ENCODE assay signal across 37 cellular contexts in the genomic region with DNA sequence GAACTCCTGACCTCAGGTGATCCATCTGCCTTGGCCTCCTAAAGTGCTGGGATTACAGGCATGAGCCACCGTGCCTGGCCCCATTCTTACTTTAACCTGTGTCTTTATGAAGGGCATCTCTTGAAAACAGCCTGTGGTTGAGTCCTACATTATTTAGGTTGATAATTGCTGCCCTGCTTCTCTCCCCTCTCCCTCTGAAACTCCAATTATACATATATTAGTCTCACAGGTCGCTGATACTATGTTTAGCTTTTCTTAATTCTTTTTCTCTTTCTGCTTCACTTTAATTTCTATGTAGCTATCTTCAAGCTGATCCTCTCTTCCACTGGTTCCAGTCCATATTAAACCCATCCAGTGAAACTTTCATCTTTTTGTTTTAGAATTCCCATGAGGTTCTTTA.
"Had no signal": no experiment of that assay in that cellular context is flagged by ENCODE, and none has a peak within 500 bp of the region (broad histone marks: within the 10 kb centered on the region; RNA-seq: fewer than 3 reads in every experiment).

No MANE protein-coding gene starts in this region.

- H3K4me1 Mint-ChIP-seq: activated naive CD4-positive, alpha-beta T cell treated with anti-CD3 and anti-CD28 coated beads, Interleukin-2, amount 10 ng/mL, durations not matched to agents 7 days and 5 days; activated naive CD4-positive, alpha-beta T cell treated with anti-CD3 and anti-CD28 coated beads, Interleukin-2, amount 50 U/mL, for 24 hours; activated naive CD8-positive, alpha-beta T cell treated with anti-CD3 and anti-CD28 coated beads for 36 hours; activated naive CD8-positive, alpha-beta T cell treated with anti-CD3 and anti-CD28 coated beads, Interleukin-2, amount 10 ng/mL, durations not matched to agents 7 days and 5 days; activated naive CD8-positive, alpha-beta T cell treated with anti-CD3 and anti-CD28 coated beads, Interleukin-2, amount 50 U/mL, for 24 hours; activated T-helper 17 cell treated with anti-CD3 and anti-CD28 coated beads, Interleukin-2, amount 50 U/mL, for 72 hours; brain; central memory CD8-positive, alpha-beta T cell had no signal

- H3K9me3 Mint-ChIP-seq: activated naive CD4-positive, alpha-beta T cell treated with anti-CD3 and anti-CD28 coated beads for 36 hours; activated naive CD4-positive, alpha-beta T cell treated with anti-CD3 and anti-CD28 coated beads, Interleukin-2, amount 10 ng/mL, durations not matched to agents 7 days and 5 days; activated naive CD4-positive, alpha-beta T cell treated with anti-CD3 and anti-CD28 coated beads, Interleukin-2, amount 50 U/mL, for 24 hours; activated naive CD4-positive, alpha-beta T cell treated with anti-CD3 and anti-CD28 coated beads, Interleukin-2, amount 50 U/mL, for 72 hours; activated naive CD8-positive, alpha-beta T cell treated with anti-CD3 and anti-CD28 coated beads for 36 hours; activated naive CD8-positive, alpha-beta T cell treated with anti-CD3 and anti-CD28 coated beads, Interleukin-2, amount 10 ng/mL, durations not matched to agents 7 days and 5 days; activated naive CD8-positive, alpha-beta T cell treated with anti-CD3 and anti-CD28 coated beads, Interleukin-2, amount 50 U/mL, for 24 hours; activated T-cell treated with anti-CD3 and anti-CD28 coated beads, Interleukin-2, amount 50 U/mL, for 24 hours; activated T-cell treated with anti-CD3 and anti-CD28 coated beads, Interleukin-2, amount 50 U/mL, for 4 hours; activated T-cell treated with anti-CD3 and anti-CD28 coated beads, Interleukin-2, amount 50 U/mL, for 72 hours; activated T-helper 1 cell treated with anti-CD3 and anti-CD28 coated beads, Interleukin-12 subunit alpha, Interleukin-12 subunit beta, Interleukin-2, Interleukin-4 antibody, amounts not matched to agents 30 ng/mL and 10 ng/mL and 1 ng/mL, durations not matched to agents 14 hours and 24 hours and 36 hours; activated T-helper 17 cell treated with anti-CD3 and anti-CD28 coated beads, Interleukin-2, amount 50 U/mL, for 72 hours; activated T-helper 2 cell treated with anti-CD3 and anti-CD28 coated beads, Interferon-gamma antibody, Interleukin-2, Interleukin-4, amounts not matched to agents 10 μg/mL and 5 μg/mL and 100 μg/mL, durations not matched to agents 14 hours and 24 hours and 36 hours; central memory CD8-positive, alpha-beta T cell had no signal

- ATAC-seq: activated naive CD4-positive, alpha-beta T cell treated with anti-CD3 and anti-CD28 coated beads, Interleukin-2, amount 50 U/mL, for 72 hours; activated naive CD8-positive, alpha-beta T cell treated with anti-CD3 and anti-CD28 coated beads, Interleukin-2, amount 50 U/mL, for 24 hours; activated T-cell treated with anti-CD3 and anti-CD28 coated beads, Interleukin-2, amount 50 U/mL, for 4 hours; activated T-cell treated with anti-CD3 and anti-CD28 coated beads, Interleukin-2, amount 50 U/mL, for 72 hours; activated T-helper 17 cell treated with anti-CD3 and anti-CD28 coated beads, Interleukin-2, amount 50 U/mL, for 72 hours; body of pancreas had no signal

- DNase-seq: activated effector memory CD4-positive, alpha-beta T cell treated with anti-CD3 and anti-CD28 coated beads, Interleukin-2, amount 50 U/mL, for 16 hours; activated effector memory CD4-positive, alpha-beta T cell treated with Interleukin-2 at 50 U/mL for 16 hours; activated gamma-delta T cell; activated gamma-delta T cell treated with Interleukin-2 at 50 U/mL for 16 hours; activated naive CD4-positive, alpha-beta T cell; activated naive CD4-positive, alpha-beta T cell treated with anti-CD3 and anti-CD28 coated beads for 36 hours; activated naive CD4-positive, alpha-beta T cell treated with anti-CD3 and anti-CD28 coated beads, Interleukin-2, amount 10 ng/mL, durations not matched to agents 7 days and 5 days; activated naive CD4-positive, alpha-beta T cell treated with anti-CD3 and anti-CD28 coated beads, Interleukin-2, amount 50 U/mL, for 16 hours; activated naive CD4-positive, alpha-beta T cell treated with Interleukin-2 at 50 U/mL for 16 hours; activated naive CD8-positive, alpha-beta T cell treated with anti-CD3 and anti-CD28 coated beads for 36 hours; activated naive CD8-positive, alpha-beta T cell treated with anti-CD3 and anti-CD28 coated beads, Interleukin-2, amount 10 ng/mL, durations not matched to agents 7 days and 5 days; activated naive CD8-positive, alpha-beta T cell treated with anti-CD3 and anti-CD28 coated beads, Interleukin-2, amount 50 U/mL, for 24 hours; activated T-cell treated with anti-CD3 and anti-CD28 coated beads, Interleukin-2, amount 50 U/mL, for 24 hours; activated T-cell treated with anti-CD3 and anti-CD28 coated beads, Interleukin-2, amount 50 U/mL, for 4 hours; activated T-cell treated with anti-CD3 and anti-CD28 coated beads, Interleukin-2, amount 50 U/mL, for 48 hours; activated T-cell treated with anti-CD3 and anti-CD28 coated beads, Interleukin-2, amount 50 U/mL, for 72 hours; adrenal gland; amniotic stem cell; amygdala; anterior cingulate cortex; aorta; body of pancreas; brain microvascular endothelial cell; caudate nucleus; central memory CD4-positive, alpha-beta T cell; cerebellar nuclear complex had no signal

- H3K27me3 ChIP-seq: ascending aorta, body of pancreas, brain microvascular endothelial cell, breast epithelium, cardiac muscle cell had no signal

- H3K4me3 ChIP-seq: ascending aorta, body of pancreas, breast epithelium, cardiac muscle cell had no signal

- H3K36me3 Mint-ChIP-seq: activated naive CD4-positive, alpha-beta T cell treated with anti-CD3 and anti-CD28 coated beads, Interleukin-2, amount 10 ng/mL, durations not matched to agents 7 days and 5 days; activated naive CD4-positive, alpha-beta T cell treated with anti-CD3 and anti-CD28 coated beads, Interleukin-2, amount 50 U/mL, for 72 hours; activated naive CD8-positive, alpha-beta T cell; activated naive CD8-positive, alpha-beta T cell treated with anti-CD3 and anti-CD28 coated beads for 36 hours; activated naive CD8-positive, alpha-beta T cell treated with anti-CD3 and anti-CD28 coated beads, Interleukin-2, amount 10 ng/mL, durations not matched to agents 7 days and 5 days had no signal

- H3K4me1 ChIP-seq: adrenal gland, ascending aorta, body of pancreas, breast epithelium had no signal

- H3K27ac Mint-ChIP-seq: activated naive CD4-positive, alpha-beta T cell treated with anti-CD3 and anti-CD28 coated beads for 36 hours; activated naive CD4-positive, alpha-beta T cell treated with anti-CD3 and anti-CD28 coated beads, Interleukin-2, amount 10 ng/mL, durations not matched to agents 7 days and 5 days; activated naive CD4-positive, alpha-beta T cell treated with anti-CD3 and anti-CD28 coated beads, Interleukin-2, amount 50 U/mL, for 72 hours; activated naive CD8-positive, alpha-beta T cell; activated naive CD8-positive, alpha-beta T cell treated with anti-CD3 and anti-CD28 coated beads for 36 hours; activated naive CD8-positive, alpha-beta T cell treated with anti-CD3 and anti-CD28 coated beads, Interleukin-2, amount 10 ng/mL, durations not matched to agents 7 days and 5 days; activated naive CD8-positive, alpha-beta T cell treated with anti-CD3 and anti-CD28 coated beads, Interleukin-2, amount 50 U/mL, for 24 hours; activated T-cell treated with anti-CD3 and anti-CD28 coated beads, Interleukin-2, amount 50 U/mL, for 24 hours; activated T-cell treated with anti-CD3 and anti-CD28 coated beads, Interleukin-2, amount 50 U/mL, for 72 hours; activated T-helper 1 cell treated with anti-CD3 and anti-CD28 coated beads, Interleukin-12 subunit alpha, Interleukin-12 subunit beta, Interleukin-2, Interleukin-4 antibody, amounts not matched to agents 30 ng/mL and 10 ng/mL and 1 ng/mL, durations not matched to agents 14 hours and 24 hours and 36 hours; activated T-helper 17 cell treated with anti-CD3 and anti-CD28 coated beads, Interleukin-2, amount 50 U/mL, for 72 hours; activated T-helper 2 cell treated with anti-CD3 and anti-CD28 coated beads, Interferon-gamma antibody, Interleukin-2, Interleukin-4, amounts not matched to agents 10 μg/mL and 5 μg/mL and 100 μg/mL, durations not matched to agents 14 hours and 24 hours and 36 hours; brain had no signal

- H3K27ac ChIP-seq: adrenal gland, ascending aorta, body of pancreas, brain microvascular endothelial cell, breast epithelium, cardiac muscle cell had no signal

- H3K9me3 ChIP-seq: adrenal gland, ascending aorta, body of pancreas, breast epithelium had no signal

- H3K36me3 ChIP-seq: adrenal gland, brain microvascular endothelial cell, breast epithelium, cardiac muscle cell had no signal

- H3K4me3 Mint-ChIP-seq: activated naive CD4-positive, alpha-beta T cell treated with anti-CD3 and anti-CD28 coated beads for 36 hours; activated naive CD4-positive, alpha-beta T cell treated with anti-CD3 and anti-CD28 coated beads, Interleukin-2, amount 10 ng/mL, durations not matched to agents 7 days and 5 days; activated naive CD4-positive, alpha-beta T cell treated with anti-CD3 and anti-CD28 coated beads, Interleukin-2, amount 50 U/mL, for 24 hours; activated naive CD8-positive, alpha-beta T cell; activated naive CD8-positive, alpha-beta T cell treated with anti-CD3 and anti-CD28 coated beads for 36 hours; activated naive CD8-positive, alpha-beta T cell treated with anti-CD3 and anti-CD28 coated beads, Interleukin-2, amount 10 ng/mL, durations not matched to agents 7 days and 5 days; activated naive CD8-positive, alpha-beta T cell treated with anti-CD3 and anti-CD28 coated beads, Interleukin-2, amount 50 U/mL, for 24 hours; activated T-cell treated with anti-CD3 and anti-CD28 coated beads, Interleukin-2, amount 50 U/mL, for 24 hours; activated T-cell treated with anti-CD3 and anti-CD28 coated beads, Interleukin-2, amount 50 U/mL, for 4 hours; activated T-cell treated with anti-CD3 and anti-CD28 coated beads, Interleukin-2, amount 50 U/mL, for 72 hours; activated T-helper 1 cell treated with anti-CD3 and anti-CD28 coated beads, Interleukin-12 subunit alpha, Interleukin-12 subunit beta, Interleukin-2, Interleukin-4 antibody, amounts not matched to agents 30 ng/mL and 10 ng/mL and 1 ng/mL, durations not matched to agents 14 hours and 24 hours and 36 hours; activated T-helper 17 cell treated with anti-CD3 and anti-CD28 coated beads, Interleukin-2, amount 50 U/mL, for 72 hours; brain; central memory CD8-positive, alpha-beta T cell had no signal
